Comparison of ENCODE assay signal across 8 cellular contexts in the genomic region with DNA sequence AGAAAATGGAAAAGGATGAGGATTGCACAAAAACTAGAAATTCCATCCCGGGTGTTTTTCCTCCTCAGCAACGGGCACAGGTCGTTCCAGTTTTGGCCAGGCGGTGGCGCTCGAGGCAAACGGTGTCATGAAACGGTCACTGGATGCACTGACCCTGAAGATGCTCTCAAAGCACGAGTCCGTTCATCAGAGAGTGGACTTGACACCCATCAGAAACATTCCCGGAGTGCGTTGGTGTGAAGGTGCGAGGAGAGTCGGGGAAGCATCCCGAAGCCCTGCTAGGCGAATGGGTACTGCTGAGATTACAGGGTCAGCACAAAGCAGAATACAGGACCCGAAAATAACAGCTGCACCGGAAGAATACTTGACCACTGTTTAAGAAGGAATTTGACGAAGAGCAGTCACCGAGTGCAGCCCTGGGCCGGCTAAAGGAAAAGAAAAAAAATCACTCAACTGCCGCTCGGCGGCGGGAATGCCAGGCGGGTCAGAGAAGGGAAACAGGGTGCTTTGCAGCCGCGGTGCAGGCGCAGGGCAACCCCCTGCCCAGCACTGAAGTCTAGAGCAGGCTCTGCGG.
DNase-seq lines count a peak whose midpoint lies in the region; ATAC-seq and TF ChIP-seq lines count a peak whose summit lies in the region.

No MANE protein-coding gene starts in this region.

- H3K9me3 Mint-ChIP-seq in CD8-positive, alpha-beta T cell: no peaks in the 10 kb centered on the region
- H3K9me3 Mint-ChIP-seq in activated T-cell treated with anti-CD3 and anti-CD28 coated beads, Interleukin-2, amount 50 U/mL, for 24 hours: no peaks in the 10 kb centered on the region

- peaks cover 9% of the 10 kb centered on the region for H3K4me1 Mint-ChIP-seq in CD8-positive, alpha-beta T cell (ENCODE audit: low read depth)
- peaks cover 16% of the 10 kb centered on the region for H3K4me1 Mint-ChIP-seq in activated T-cell treated with anti-CD3 and anti-CD28 coated beads, Interleukin-2, amount 50 U/mL, for 24 hours (ENCODE audit: low read depth)

- WGBS in esophagus, 2 donors: 3 to 4% methylated on average over 30 of the region's 30 CpGs

- peak; percentile 48 to 84 (median 71) for DNase-seq in CD8-positive, alpha-beta T cell
- DNase-seq in OCI-M1 (lab: John Stamatoyannopoulos, UW) (peak; percentile 93), mucosa of gallbladder (ENCODE audit: low spot score) (peak; percentile 92)
- DNase-seq in activated T-cell treated with anti-CD3 and anti-CD28 coated beads, Interleukin-2, amount 50 U/mL, for 24 hours: peak; percentile 87
- DNase-seq in stimulated activated CD8-positive, alpha-beta memory T cell treated with anti-CD3 and anti-CD28 coated beads, Interleukin-2, amount 100 ng/mL, for 1 hour (ENCODE audit: low read depth in 2 of 2): peak; percentile 46 to 52

- H3K4me3 ChIP-seq in CD8-positive, alpha-beta T cell (ENCODE audit: low read depth, low read length): peak overlapping the region; percentile 68
- H3K4me3 ChIP-seq in HUES6 (ENCODE audit: low read depth, low read length) (peak overlapping the region; percentile 43), esophagus (ENCODE audit: low read depth in 1 of 2, low read length in 2 of 2) (peak overlapping the region in 1 of 2 donors; percentile 30)

- H3K4me3 Mint-ChIP-seq in CD8-positive, alpha-beta T cell: peak overlapping the region; percentile 79
- H3K4me3 Mint-ChIP-seq in activated T-cell treated with anti-CD3 and anti-CD28 coated beads, Interleukin-2, amount 50 U/mL, for 24 hours: peak overlapping the region; percentile 70

- POLR2A ChIA-PET in CD8-positive, alpha-beta T cell (lab: Charles Lee): interaction anchor here (1.2 kb wide), 1 partner anchor 449 kb away, joined by 3 read pairs; a partner anchor contains a TSS

- H3K4me1 ChIP-seq in CD8-positive, alpha-beta T cell (ENCODE audit: insufficient read depth, low read length): peaks cover 4% of the 10 kb centered on the region
- H3K4me1 ChIP-seq in HUES6 (ENCODE audit: control insufficient read depth, insufficient read depth, low read length) (peaks cover 14% of the 10 kb centered on the region; the same call in 1 of the 2 replicates), esophagus (ENCODE audit: control insufficient read depth in 2 of 2, insufficient read depth in 2 of 2, low read length in 1 of 2) (no peaks in the 10 kb centered on the region)

- intact Hi-C loops in CD8-positive, alpha-beta T cell (cut with DNase I, micrococcal nuclease): loop anchor here (1.0 to 5.0 kb wide), 8 partner anchors 33 to 654 kb away; a partner anchor contains a TSS

- CTCF ChIA-PET in CD8-positive, alpha-beta T cell (lab: Charles Lee): interaction anchor here (0.6 to 4.5 kb wide), 25 partner anchors 8 to 444 kb away, joined by 3 to 27 read pairs (median 3); no protein-coding TSS in a partner anchor

- no peaks in the 10 kb centered on the region for H3K9me3 ChIP-seq in CD8-positive, alpha-beta T cell (ENCODE audit: low read length)
- H3K9me3 ChIP-seq in HUES6 (ENCODE audit: control insufficient read depth, insufficient read depth, low read depth, low read length): no peaks in the 10 kb centered on the region
- H3K9me3 ChIP-seq in esophagus (ENCODE audit: control insufficient read depth in 2 of 2, insufficient read depth in 1 of 2, low read depth in 1 of 2, low read length in 1 of 2): no peaks in the 10 kb centered on the region

- H3K36me3 Mint-ChIP-seq in CD8-positive, alpha-beta T cell: no peaks in the 10 kb centered on the region
- H3K36me3 Mint-ChIP-seq in activated T-cell treated with anti-CD3 and anti-CD28 coated beads, Interleukin-2, amount 50 U/mL, for 24 hours (ENCODE audit: low read depth): no peaks in the 10 kb centered on the region

- peaks cover 8% of the 10 kb centered on the region for H3K27me3 ChIP-seq in CD8-positive, alpha-beta T cell (ENCODE audit: insufficient read depth, low read length)
- H3K27me3 ChIP-seq in HUES6 (ENCODE audit: control insufficient read depth, insufficient read depth, low read length) (no peaks in the 10 kb centered on the region), esophagus (ENCODE audit: control insufficient read depth in 1 of 2, insufficient read depth in 2 of 2, low read length in 2 of 2) (no peaks in the 10 kb centered on the region)

- H3K36me3 ChIP-seq in CD8-positive, alpha-beta T cell (ENCODE audit: insufficient read depth, low read length): no peaks in the 10 kb centered on the region
- no peaks in the 10 kb centered on the region for H3K36me3 ChIP-seq in HUES6 (ENCODE audit: control insufficient read depth, insufficient read depth, low read length)
- H3K36me3 ChIP-seq in esophagus (ENCODE audit: control insufficient read depth in 2 of 2, insufficient read depth in 2 of 2, low read length in 1 of 2): no peaks in the 10 kb centered on the region

- peak; percentile 62 for ATAC-seq in CD8-positive, alpha-beta T cell
- ATAC-seq in GM18867 (IDR thresholded peaks at IDR 0.05; ENCODE audit: unreplicated experiment): no peak

- H3K9ac ChIP-seq in HUES6 (ENCODE audit: low read length): peak overlapping the region; percentile 0

- H3K27ac ChIP-seq in CD8-positive, alpha-beta T cell (ENCODE audit: low read depth, low read length): no peak overlapping the region
- H3K27ac ChIP-seq in HUES6 (ENCODE audit: low read depth, low read length): peak overlapping the region; percentile 29; the same call in 1 of the 2 replicates
- H3K27ac ChIP-seq in esophagus (ENCODE audit: low read depth in 2 of 2, low read length in 1 of 2): peak overlapping the region; percentile 26 to 41

- H3K27me3 Mint-ChIP-seq in CD8-positive, alpha-beta T cell (ENCODE audit: low read depth): peaks cover 19% of the 10 kb centered on the region
- H3K27me3 Mint-ChIP-seq in activated T-cell treated with anti-CD3 and anti-CD28 coated beads, Interleukin-2, amount 50 U/mL, for 24 hours: peaks cover 42% of the 10 kb centered on the region

- peak; percentile 99 for TF ChIP-seq CTCF in CD8-positive, alpha-beta T cell (IDR thresholded peaks at IDR 0.05)

- H3K27ac Mint-ChIP-seq in CD8-positive, alpha-beta T cell: no peak overlapping the region
- H3K27ac Mint-ChIP-seq in activated T-cell treated with anti-CD3 and anti-CD28 coated beads, Interleukin-2, amount 50 U/mL, for 24 hours: no peak overlapping the region
